In genomic region chr12:111313833-111314259, GRCh38 we compare ENCODE assay signal across 8 cellular contexts. TPM values are rescaled to one million over a fixed set of nuclear protein-coding genes. Genes with fewer than 3 reads are reported as not detected.
DNase-seq lines count a peak whose midpoint lies in the region; ATAC-seq, FAIRE-seq and TF ChIP-seq lines count a peak whose summit lies in the region.

No MANE protein-coding gene starts in this region.

- intact Hi-C loops in HepG2 (cut with micrococcal nuclease; ENCODE audit: unreplicated experiment) = loop anchor here (1.0 to 5.0 kb wide), 2 partner anchors 290 to 377 kb away; no protein-coding TSS in a partner anchor

- FAIRE-seq in HepG2 (lab: Jason Lieb, UNC) = peak; percentile 75

- no TSS peak for BruUV-seq in HepG2 (replicated peaks; lab: Mats Ljungman, UMichigan)

- CTCF ChIA-PET in HepG2 (lab: Yijun Ruan, JAX; ENCODE audit: low intra/inter-chr PET ratio, low total read pairs) = interaction anchor here (0.6 to 1.5 kb wide), 4 partner anchors 11 to 419 kb away, joined by 3 to 15 read pairs (median 6); no protein-coding TSS in a partner anchor

- H3K27ac ChIP-seq in 22Rv1 (no peak overlapping the region), coronary artery (no peak overlapping the region), HepG2 (ENCODE audit: extremely low read length, insufficient read depth, low read length) (no peak overlapping the region)

- WGBS in HepG2 (ENCODE audit: low lambda C conversion rate) = 0% methylated on average over 3 of the region's 8 CpGs

- H4K20me1 ChIP-seq in HepG2 (ENCODE audit: insufficient read depth, low read length) = no peaks in the 10 kb centered on the region

- in situ Hi-C loops in GM13977 (cut with MboI; ENCODE audit: low pct_unique_long_range_greater_than_20kb, low sequenced_read_pairs, unreplicated experiment) (no loop called here), HepG2 (cut with HindIII; ENCODE audit: extremely low pct_ligation_motif_present, low pct_unique_long_range_greater_than_20kb) (loop anchor here (10.0 kb wide), 1 partner anchor 379 kb away; no protein-coding TSS in a partner anchor)

- TF ChIP-seq EP300 in HepG2 (IDR thresholded peaks at IDR 0.05; ENCODE audit: low read depth in 2 of 2, low read length in 2 of 2) = no peak
- TF ChIP-seq EP300 in HepG2 (CRISPR knock-in tag; IDR thresholded peaks at IDR 0.05; ENCODE audit: borderline replicate concordance) = no peak

- no peaks in the 10 kb centered on the region for H3K79me2 ChIP-seq in HepG2 (ENCODE audit: insufficient read depth, low read length)

- DNase-seq in GM13977 (ENCODE audit: low spot score) (peak; percentile 93), NCI-H226 (peak; percentile 29), coronary artery (ENCODE audit: low spot score) (peak; percentile 78), HepG2 (ENCODE audit: low spot score) (peak; percentile 59)
- peak; percentile 82 for DNase-seq in activated CD4-positive, alpha-beta T cell treated with anti-CD3 and anti-CD28 coated beads for 48 hours
- peak; percentile 63 to 73 for DNase-seq in stimulated activated CD4-positive, alpha-beta T cell treated with anti-CD3 and anti-CD28 coated beads, Interleukin-4, amount 100 ng/mL, for 48 hours (ENCODE audit: low read depth in 2 of 2)

- TF ChIP-seq POLR2A in HepG2 (IDR thresholded peaks at IDR 0.05; ENCODE audit: insufficient read depth in 1 of 2, low read depth in 2 of 2, low read length in 2 of 2) = no peak

- peaks cover 2 to 11% of the 10 kb centered on the region in 2 experiments; a peak in 3 of 5 replicates for H3K27me3 ChIP-seq in HepG2 (ENCODE audit: control insufficient read depth in 1 of 2, insufficient read depth in 2 of 2, low read length in 2 of 2)

- no peaks in the 10 kb centered on the region for H3K36me3 ChIP-seq in HepG2 (replicated peaks in 1 of 2; ENCODE audit: control insufficient read depth in 1 of 2, insufficient read depth in 2 of 2, low read length in 2 of 2)

- H3K4me2 ChIP-seq in HepG2 (ENCODE audit: low read depth, low read length) = no peak overlapping the region

- H3K4me1 ChIP-seq in HepG2 (ENCODE audit: insufficient read depth, low read length) = no peaks in the 10 kb centered on the region

- H2AFZ ChIP-seq in HepG2 (ENCODE audit: low read length) = no peak overlapping the region

- H3K4me3 ChIP-seq in coronary artery (peak overlapping the region; percentile 26), HepG2 (replicated peaks in 1 of 3; ENCODE audit: insufficient read depth in 1 of 3, low read depth in 2 of 3, low read length in 3 of 3) (no peak overlapping the region)

- peak; percentile 75 for TF ChIP-seq RAD21 in HepG2 (CRISPR knock-in tag; IDR thresholded peaks at IDR 0.05)

- ATAC-seq in HepG2 (peak; percentile 88), HG03025 (IDR thresholded peaks at IDR 0.05; ENCODE audit: low FRiP score, unreplicated experiment) (no peak)

- no peaks in the 10 kb centered on the region for H3K9me3 ChIP-seq in HepG2 (ENCODE audit: low read length)

- TF ChIP-seq CTCF in 22Rv1 (IDR thresholded peaks at IDR 0.05) (peak; percentile 99), GM13977 (IDR thresholded peaks at IDR 0.05; ENCODE audit: extremely low read depth, insufficient read depth, missing control alignments) (peak; percentile 95), coronary artery (IDR thresholded peaks at IDR 0.05) (peak; percentile 90), HepG2 (CRISPR knock-in tag; IDR thresholded peaks at IDR 0.05) (peak; percentile 91)

- no peak overlapping the region for H3K9ac ChIP-seq in HepG2 (ENCODE audit: insufficient read depth, low read depth, low read length)

- POLR2A ChIA-PET in HepG2 (lab: Yijun Ruan, JAX) = no interaction called here

TF ChIP-seq in HepG2, 621 proteins besides CTCF, POLR2A, EP300 and RAD21 (continues in another document):
- no peak for TF ChIP-seq MBD4 (IDR thresholded peaks at IDR 0.05; ENCODE audit: borderline replicate concordance, low read length)
- no peak for TF ChIP-seq ZNF512B (CRISPR knock-in tag; IDR thresholded peaks at IDR 0.05; ENCODE audit: borderline replicate concordance)
- no peak for TF ChIP-seq CCDC6 (CRISPR knock-in tag; IDR thresholded peaks at IDR 0.05)
- no peak for TF ChIP-seq ERF (CRISPR knock-in tag; IDR thresholded peaks at IDR 0.05)
- 0 out of 2 replicates have a peak, but pooled peaks have one; percentile 20 for TF ChIP-seq KDM5B (CRISPR knock-in tag; IDR thresholded peaks at IDR 0.05; ENCODE audit: borderline replicate concordance)
- TF ChIP-seq GABPA (IDR thresholded peaks at IDR 0.05; ENCODE audit: low read depth, low read length) = no peak
- TF ChIP-seq GABPA (CRISPR knock-in tag; IDR thresholded peaks at IDR 0.05; ENCODE audit: low read depth) = no peak
- TF ChIP-seq CEBPG (CRISPR knock-in tag; IDR thresholded peaks at IDR 0.05) = peak; percentile 68
- TF ChIP-seq ZNF580 (CRISPR knock-in tag; IDR thresholded peaks at IDR 0.05; ENCODE audit: borderline replicate concordance, low read depth) = peak; percentile 39; the same call in 1 of the 2 replicates
- no peak for TF ChIP-seq DNMT3B (CRISPR knock-in tag; conservative IDR thresholded peaks at IDR 0.05)
- no peak for TF ChIP-seq RFXANK (CRISPR knock-in tag; IDR thresholded peaks at IDR 0.05)
- no peak for TF ChIP-seq ZNF33A (CRISPR knock-in tag; IDR thresholded peaks at IDR 0.05; ENCODE audit: borderline replicate concordance)
- TF ChIP-seq SMC3 (IDR thresholded peaks at IDR 0.05; ENCODE audit: low read length) = peak; percentile 68
- no peak for TF ChIP-seq IKZF1 (IDR thresholded peaks at IDR 0.05)
- TF ChIP-seq ZNF713 (CRISPR knock-in tag; IDR thresholded peaks at IDR 0.05) = no peak
- no peak for TF ChIP-seq NFKB2 (CRISPR knock-in tag; IDR thresholded peaks at IDR 0.05; ENCODE audit: borderline replicate concordance)
- TF ChIP-seq DRAP1 (CRISPR knock-in tag; IDR thresholded peaks at IDR 0.05) = no peak
- no peak for TF ChIP-seq IRF9 (CRISPR knock-in tag; IDR thresholded peaks at IDR 0.05; ENCODE audit: borderline replicate concordance)

RNA-seq across cellular contexts. Expression of gene PHETA1, which starts 55.0 kb away (rescaled TPM):
- total RNA-seq in HepG2 (2016; rRNA removed; fragmentation: Illumina TruSeq; extraction: Trizol) = 12.7 and 20.8 TPM in 2 replicates
- 4.6 and 5.4 TPM in 2 replicates for total RNA-seq in HepG2 (2016; cell fraction: cytosol; rRNA removed; fragmentation: Illumina TruSeq; extraction: Trizol; ENCODE audit: low read depth)
- total RNA-seq in HepG2 (2016; cell fraction: insoluble cytoplasmic fraction; rRNA removed; fragmentation: Illumina TruSeq; extraction: Trizol) = 11.4 and 21.0 TPM in 2 replicates
- total RNA-seq in HepG2 (2016; cell fraction: membrane; rRNA removed; fragmentation: Illumina TruSeq; extraction: Trizol) = 20.1 and 22.4 TPM in 2 replicates
- 11.4 and 16.8 TPM in 2 replicates for total RNA-seq in HepG2 (2016; cell fraction: nucleus; rRNA removed; fragmentation: Illumina TruSeq; extraction: Trizol)
- polyA plus RNA-seq in HepG2 (2011; rRNA removed) = 11.3 and 15.8 TPM in 2 replicates
- polyA plus RNA-seq in HepG2 (2011; cell fraction: cytosol; rRNA removed) = 13.8 and 16.9 TPM in 2 replicates
- 38.7 and 41.4 TPM in 2 replicates for polyA plus RNA-seq in HepG2 (2011; cell fraction: nucleus; rRNA removed)
- 7.6 and 12.3 TPM in 2 replicates for polyA plus RNA-seq in HepG2 (2012)
- 4.7 and 5.7 TPM in 2 replicates for polyA plus RNA-seq in HepG2 (2016; cell fraction: cytosol; fragmentation: Illumina TruSeq; extraction: Trizol; ENCODE audit: low read depth)
- polyA plus RNA-seq in HepG2 (2016; cell fraction: insoluble cytoplasmic fraction; fragmentation: Illumina TruSeq; extraction: Trizol; ENCODE audit: low read depth) = 15.8 and 19.6 TPM in 2 replicates
- 18.1 and 18.8 TPM in 2 replicates for polyA plus RNA-seq in HepG2 (2016; cell fraction: membrane; fragmentation: Illumina TruSeq; extraction: Trizol; ENCODE audit: low read depth)
- 31.9 and 34.8 TPM in 2 replicates for polyA plus RNA-seq in HepG2 (2016; cell fraction: nucleus; fragmentation: Illumina TruSeq; extraction: Trizol; ENCODE audit: insufficient read depth, low read depth)
- polyA minus RNA-seq in HepG2 (2011; rRNA and poly(A)+ RNA removed; ENCODE audit: low replicate concordance) = 1.6 and 19.4 TPM in 2 replicates
- polyA minus RNA-seq in HepG2 (2011; cell fraction: cytosol; rRNA and poly(A)+ RNA removed) = 7.2 and 10.0 TPM in 2 replicates
- polyA minus RNA-seq in HepG2 (2011; cell fraction: nucleus; rRNA and poly(A)+ RNA removed) = 6.4 and 9.7 TPM in 2 replicates

Comparison
In these comparisons a context has a peak if more than half of its experiments do, and no peak if none do; other contexts are left out.
1. DNase-seq: peak in every context shown above with its lines; median percentile 93 in GM13977; 82 in activated CD4-positive, alpha-beta T cell treated with anti-CD3 and anti-CD28 coated beads for 48 hours; 78 in coronary artery; 68 in stimulated activated CD4-positive, alpha-beta T cell treated with anti-CD3 and anti-CD28 coated beads, Interleukin-4, amount 100 ng/mL, for 48 hours; 59 in HepG2; 29 in NCI-H226.